13 cellular contexts compared by ENCODE assay signal in genomic region chr10:62900829-62901571, GRCh38.
"Had no signal": no experiment of that assay in that cellular context is flagged by ENCODE, and none has a peak within 500 bp of the region (broad histone marks: within the 10 kb centered on the region; RNA-seq: fewer than 3 reads in every experiment).

No MANE protein-coding gene starts in this region.

- ATAC-seq: activated naive CD8-positive, alpha-beta T cell treated with anti-CD3 and anti-CD28 coated beads, Interleukin-2, amount 50 U/mL, for 24 hours; gastrocnemius medialis; left ventricle myocardium superior had no signal

- H3K4me3 Mint-ChIP-seq: activated naive CD8-positive, alpha-beta T cell treated with anti-CD3 and anti-CD28 coated beads, Interleukin-2, amount 50 U/mL, for 24 hours; neural crest cell; T-helper 1 cell treated with Interleukin-12 subunit alpha and Interleukin-12 subunit beta and Interleukin-4 antibody, amounts not matched to agents 30 μg/mL and 1 μg/mL, for 36 hours had no signal

- H3K4me1 ChIP-seq: ascending aorta, gastrocnemius medialis, thyroid gland had no signal

- H3K27me3 ChIP-seq: ascending aorta, gastrocnemius medialis, ovary, thyroid gland had no signal

- H3K4me3 ChIP-seq: ascending aorta, gastrocnemius medialis, ovary, thyroid gland had no signal

- DNase-seq: activated CD4-positive, CD25-positive, alpha-beta regulatory T cell; activated naive CD4-positive, alpha-beta T cell treated with Interleukin-2 at 50 U/mL for 16 hours; activated naive CD8-positive, alpha-beta T cell treated with anti-CD3 and anti-CD28 coated beads, Interleukin-2, amount 50 U/mL, for 24 hours; gastrocnemius medialis; left ventricle myocardium superior; mesendoderm; ovary; stimulated activated CD4-positive, alpha-beta T cell treated with anti-CD3 and anti-CD28 coated beads, Interleukin-4, amount 100 ng/mL, for 1 hour; stimulated activated CD8-positive, alpha-beta memory T cell treated with anti-CD3 and anti-CD28 coated beads, Interleukin-4, amount 100 ng/mL, for 48 hours; thyroid gland had no signal

- H3K9me3 ChIP-seq: ascending aorta, gastrocnemius medialis, ovary, thyroid gland had no signal

- H3K27ac Mint-ChIP-seq: activated naive CD8-positive, alpha-beta T cell treated with anti-CD3 and anti-CD28 coated beads, Interleukin-2, amount 50 U/mL, for 24 hours; T-helper 1 cell treated with Interleukin-12 subunit alpha and Interleukin-12 subunit beta and Interleukin-4 antibody, amounts not matched to agents 30 μg/mL and 1 μg/mL, for 36 hours had no signal

- H3K36me3 ChIP-seq: ascending aorta, gastrocnemius medialis, ovary, thyroid gland had no signal

- H3K27ac ChIP-seq: ascending aorta, gastrocnemius medialis, ovary, thyroid gland had no signal

- H3K9me3 Mint-ChIP-seq: activated naive CD8-positive, alpha-beta T cell treated with anti-CD3 and anti-CD28 coated beads, Interleukin-2, amount 50 U/mL, for 24 hours; T-helper 1 cell treated with Interleukin-12 subunit alpha and Interleukin-12 subunit beta and Interleukin-4 antibody, amounts not matched to agents 30 μg/mL and 1 μg/mL, for 36 hours had no signal
